ENCODE assay signal across 29 cellular contexts in the genomic region with DNA sequence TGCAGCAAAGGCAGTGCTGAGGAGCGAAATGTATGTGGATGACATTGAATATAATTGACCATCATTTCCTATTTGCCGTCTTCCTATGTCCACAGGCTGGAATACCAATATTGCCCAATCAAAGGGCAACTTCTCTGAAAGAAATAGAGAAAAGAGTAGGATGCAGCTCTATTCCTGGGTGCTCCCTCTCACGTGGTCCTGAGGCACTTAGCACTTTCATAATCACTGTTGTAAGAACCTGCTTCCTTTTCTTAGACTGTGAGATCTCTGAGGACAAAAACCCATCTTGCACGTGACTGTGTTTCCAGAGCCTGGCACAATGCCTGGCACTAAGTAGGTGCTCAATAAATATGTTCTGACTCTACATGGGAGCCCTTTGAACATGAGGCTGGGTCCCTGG.
DNase-seq lines count a peak whose midpoint lies in the region; ATAC-seq and TF ChIP-seq lines count a peak whose summit lies in the region.
"Had no signal": no experiment of that assay in that cellular context is flagged by ENCODE, and none has a peak within 500 bp of the region (broad histone marks: within the 10 kb centered on the region; RNA-seq: fewer than 3 reads in every experiment).

No MANE protein-coding gene starts in this region.

- H3K4me1 ChIP-seq in left lung (peaks cover 3 to 30% of the 10 kb centered on the region in 2 donors), tibial nerve (peaks cover 0 to 18% (median 3%) of the 10 kb centered on the region in 4 donors)
- H3K4me1 ChIP-seq: uterus had no signal

- peak; percentile 56 to 82 for TF ChIP-seq EP300 in tibial nerve (IDR thresholded peaks at IDR 0.05)

- H3K4me3 ChIP-seq in left lung (no peak overlapping the region), tibial nerve (no peak overlapping the region)
- H3K4me3 ChIP-seq: A549, SJSA1, thoracic aorta, uterus had no signal

- H3K36me3 ChIP-seq in left lung (no peaks in the 10 kb centered on the region), tibial nerve (no peaks in the 10 kb centered on the region)
- H3K36me3 ChIP-seq: SJSA1, thoracic aorta, uterus had no signal

- H3K27ac ChIP-seq in left lung (peak overlapping the region in 1 of 2 donors; percentile 23), tibial nerve (no peak overlapping the region)
- H3K27ac ChIP-seq: KMS-11, SJSA1, thoracic aorta, uterus had no signal

- WGBS in tibial nerve, 2 donors = 77 to 85% methylated on average over 4 of the region's 4 CpGs

- intact Hi-C loops in Right ventricle myocardium inferior (cut with DNase I) = no loop called here
- intact Hi-C loops in cardiac septum (cut with DNase I) = no loop called here
- intact Hi-C loops in left lung (cut with DNase I) = no loop called here

- TF ChIP-seq CTCF in left lung (IDR thresholded peaks at IDR 0.05) (no peak), tibial nerve (IDR thresholded peaks at IDR 0.05) (no peak)

- DNase-seq in Right ventricle myocardium inferior (ENCODE audit: missing footprints) (no peak), cardiac septum (ENCODE audit: low spot score) (no peak), SKM-1 (lab: John Stamatoyannopoulos, UW; ENCODE audit: unreplicated experiment) (peak; percentile 11), left lung (no peak), tibial nerve (ENCODE audit: low spot score in 2 of 2) (peak in 1 of 2 donors; percentile 63)
- DNase-seq in stimulated activated CD4-positive, alpha-beta T cell treated with anti-CD3 and anti-CD28 coated beads, Interleukin-4, amount 100 ng/mL, for 24 hours = no peak
- no peak for DNase-seq in stimulated activated naive CD8-positive, alpha-beta T cell treated with anti-CD3 and anti-CD28 coated beads, Interleukin-15, Interleukin-2, amounts not matched to agents 100 U/mL and 50 U/mL, for 24 hours
- DNase-seq: activated B cell treated with CpG ODN at 0.5 μM for 24 hours; activated CD4-positive, alpha-beta T cell treated with anti-CD3 and anti-CD28 coated beads, Interleukin-2, amount 10 ng/mL, durations not matched to agents 7 days and 5 days; activated gamma-delta T cell treated with Interleukin-2 at 50 U/mL for 16 hours; activated naive CD8-positive, alpha-beta T cell treated with anti-CD3 and anti-CD28 coated beads, Interleukin-2, amount 50 U/mL, for 24 hours; activated T-cell treated with anti-CD3 and anti-CD28 coated beads, Interleukin-2, amount 50 U/mL, for 24 hours; CD8-positive, alpha-beta T cell; central memory CD4-positive, alpha-beta T cell; erythroblast; glutamatergic neuron; H9; naive thymus-derived CD8-positive, alpha-beta T cell; NCI-H146; NCI-H226; NCI-H69; occipital lobe; stimulated activated CD4-positive, alpha-beta T cell treated with anti-CD3 and anti-CD28 coated beads, Interleukin-1b, Interleukin-23, amount 100 ng/mL, for 48 hours; uterus had no signal

- H3K27me3 ChIP-seq in left lung (no peaks in the 10 kb centered on the region), tibial nerve (no peaks in the 10 kb centered on the region)
- H3K27me3 ChIP-seq: SJSA1, uterus had no signal

- ATAC-seq in Right ventricle myocardium inferior (peak; percentile 64), left lung (peak; percentile 37), GM21423 (IDR thresholded peaks at IDR 0.05; ENCODE audit: unreplicated experiment) (no peak)
- no peak for ATAC-seq in stimulated activated naive CD8-positive, alpha-beta T cell treated with anti-CD3 and anti-CD28 coated beads, Interleukin-15, Interleukin-2, amounts not matched to agents 100 U/mL and 50 U/mL, for 24 hours
- ATAC-seq: A549; activated naive CD8-positive, alpha-beta T cell treated with anti-CD3 and anti-CD28 coated beads, Interleukin-2, amount 50 U/mL, for 24 hours; CD8-positive, alpha-beta T cell; naive thymus-derived CD8-positive, alpha-beta T cell had no signal

- TF ChIP-seq POLR2A in tibial nerve (IDR thresholded peaks at IDR 0.05) = no peak

- H3K9me3 ChIP-seq in left lung (no peaks in the 10 kb centered on the region), tibial nerve (no peaks in the 10 kb centered on the region)
- H3K9me3 ChIP-seq: SJSA1, thoracic aorta, uterus had no signal

Comparison
In these comparisons a context has a peak if more than half of its experiments do, and no peak if none do; other contexts are left out.
1. ATAC-seq: peak in Right ventricle myocardium inferior (single experiment) and left lung (single experiment); none in GM21423 (single experiment) and stimulated activated naive CD8-positive, alpha-beta T cell treated with anti-CD3 and anti-CD28 coated beads, Interleukin-15, Interleukin-2, amounts not matched to agents 100 U/mL and 50 U/mL, for 24 hours (single experiment).